9 cellular contexts compared by ENCODE assay signal in genomic region chr5:140725799-140726471, GRCh38. TPM values are rescaled to one million over a fixed set of nuclear protein-coding genes. Genes with fewer than 3 reads are reported as not detected.
DNase-seq lines count a peak whose midpoint lies in the region; ATAC-seq, FAIRE-seq and TF ChIP-seq lines count a peak whose summit lies in the region.
"Had no signal": no experiment of that assay in that cellular context is flagged by ENCODE, and none has a peak within 500 bp of the region (broad histone marks: within the 10 kb centered on the region; RNA-seq: fewer than 3 reads in every experiment).

No MANE protein-coding gene starts in this region.

- H3K4me3 ChIP-seq in HepG2 (replicated peaks in 1 of 3; ENCODE audit: insufficient read depth in 1 of 3, low read depth in 2 of 3, low read length in 3 of 3): peak overlapping the region; percentile 64 to 74 (median 68)

- peak overlapping the region; percentile 80 for H2AFZ ChIP-seq in HepG2 (ENCODE audit: low read length)

- H3K4me1 ChIP-seq in HepG2 (ENCODE audit: insufficient read depth, low read length): peaks cover 22% of the 10 kb centered on the region

- in situ Hi-C loops in HepG2 (cut with HindIII; ENCODE audit: extremely low pct_ligation_motif_present, low pct_unique_long_range_greater_than_20kb): loop anchor here (10.0 kb wide), 1 partner anchor 161 kb away; the partner anchor contains the start of genes APBB3 and SLC35A4

- no peaks in the 10 kb centered on the region for H3K79me2 ChIP-seq in HepG2 (ENCODE audit: insufficient read depth, low read length)

- no peak for TF ChIP-seq CTCF in HepG2 (CRISPR knock-in tag; IDR thresholded peaks at IDR 0.05)

- no peaks in the 10 kb centered on the region for H4K20me1 ChIP-seq in HepG2 (ENCODE audit: insufficient read depth, low read length)

- 1% methylated on average over 19 of the region's 23 CpGs for WGBS in HepG2 (ENCODE audit: low lambda C conversion rate)

- CTCF ChIA-PET in HepG2 (lab: Yijun Ruan, JAX; ENCODE audit: low intra/inter-chr PET ratio, low total read pairs): no interaction called here

- peak overlapping the region; percentile 78 for H3K4me2 ChIP-seq in HepG2 (ENCODE audit: low read depth, low read length)

- peak overlapping the region; percentile 33 for H3K27ac ChIP-seq in HepG2 (ENCODE audit: extremely low read length, insufficient read depth, low read length)

- BruUV-seq in HepG2 (replicated peaks; lab: Mats Ljungman, UMichigan): no TSS peak

- DNase-seq in GM03348 (ENCODE audit: low spot score) (peak; percentile 69), GOT3 (lab: John Stamatoyannopoulos, UW) (peak; percentile 86), LoVo (ENCODE audit: low spot score) (peak; percentile 86), cerebellar cortex (ENCODE audit: low spot score) (peak; percentile 65), HepG2 (ENCODE audit: low spot score) (peak; percentile 92), NCI-H187 treated with DMSO at 0.1 percent for 48 hours (lab: John Stamatoyannopoulos, UW) (no peak)
- DNase-seq in activated CD4-positive, alpha-beta T cell treated with anti-CD3 and anti-CD28 coated beads for 1 hour: peak; percentile 40
- DNase-seq in stimulated activated CD8-positive, alpha-beta memory T cell treated with anti-CD3 and anti-CD28 coated beads, Interleukin-15, amount 100 ng/mL, for 24 hours (ENCODE audit: low read depth): peak; percentile 64

- POLR2A ChIA-PET in HepG2 (lab: Yijun Ruan, JAX): interaction anchor here (0.7 to 1.7 kb wide), 16 partner anchors 15 to 1088 kb away, joined by 3 to 8 read pairs (median 4); partner anchors contain the start of genes APBB3, EIF4EBP3, HARS1 and HARS2

- no peaks in the 10 kb centered on the region for H3K9me3 ChIP-seq in HepG2 (ENCODE audit: low read length)

- H3K27me3 ChIP-seq in HepG2 (ENCODE audit: control insufficient read depth in 1 of 2, insufficient read depth in 2 of 2, low read length in 2 of 2): no peaks in the 10 kb centered on the region

- intact Hi-C loops in HepG2 (cut with micrococcal nuclease; ENCODE audit: unreplicated experiment): loop anchor here (5.0 kb wide), 1 partner anchor 179 kb away; the partner anchor contains the start of gene EIF4EBP3

- no peaks in the 10 kb centered on the region for H3K36me3 ChIP-seq in HepG2 (replicated peaks in 1 of 2; ENCODE audit: control insufficient read depth in 1 of 2, insufficient read depth in 2 of 2, low read length in 2 of 2)

- peak overlapping the region; percentile 65 for H3K9ac ChIP-seq in HepG2 (ENCODE audit: insufficient read depth, low read depth, low read length)

- TF ChIP-seq EP300 in HepG2 (IDR thresholded peaks at IDR 0.05; ENCODE audit: low read depth in 2 of 2, low read length in 2 of 2) (peak in 1 of 2 experiments; percentile 23; a peak in 1 of 4 replicates), HepG2 (CRISPR knock-in tag; IDR thresholded peaks at IDR 0.05; ENCODE audit: borderline replicate concordance) (no peak)

- peak; percentile 8; the same call in 1 of the 2 replicates for TF ChIP-seq RAD21 in HepG2 (CRISPR knock-in tag; IDR thresholded peaks at IDR 0.05)

- FAIRE-seq in HepG2 (lab: Jason Lieb, UNC): peak; percentile 89
- FAIRE-seq: colon had no signal

- ATAC-seq in HepG2: peak; percentile 97

- TF ChIP-seq POLR2A in HepG2 (IDR thresholded peaks at IDR 0.05; ENCODE audit: insufficient read depth in 1 of 2, low read depth in 2 of 2, low read length in 2 of 2): no peak

RNA-seq across cellular contexts. Expression of gene ZMAT2, which starts 25.7 kb away (rescaled TPM):
- 92.8 and 141 TPM in 2 replicates for total RNA-seq in HepG2 (2016; rRNA removed; fragmentation: Illumina TruSeq; extraction: Trizol)
- total RNA-seq in HepG2 (2016; cell fraction: cytosol; rRNA removed; fragmentation: Illumina TruSeq; extraction: Trizol; ENCODE audit: low read depth): 10.7 and 14.9 TPM in 2 replicates
- 96.7 and 141 TPM in 2 replicates for total RNA-seq in HepG2 (2016; cell fraction: insoluble cytoplasmic fraction; rRNA removed; fragmentation: Illumina TruSeq; extraction: Trizol)
- 28.5 and 32.2 TPM in 2 replicates for total RNA-seq in HepG2 (2016; cell fraction: membrane; rRNA removed; fragmentation: Illumina TruSeq; extraction: Trizol)
- total RNA-seq in HepG2 (2016; cell fraction: nucleus; rRNA removed; fragmentation: Illumina TruSeq; extraction: Trizol): 35.3 and 39.3 TPM in 2 replicates
- 25.2 and 35.4 TPM in 2 replicates for polyA plus RNA-seq in HepG2 (2011; rRNA removed)
- 17.2 and 23.5 TPM in 2 replicates for polyA plus RNA-seq in HepG2 (2011; cell fraction: cytosol; rRNA removed)
- polyA plus RNA-seq in HepG2 (2011; cell fraction: nucleus; rRNA removed): 10.4 and 17.0 TPM in 2 replicates
- polyA plus RNA-seq in HepG2 (2012): 49.4 and 69.0 TPM in 2 replicates
- 13.7 and 14.3 TPM in 2 replicates for polyA plus RNA-seq in HepG2 (2016; cell fraction: cytosol; fragmentation: Illumina TruSeq; extraction: Trizol; ENCODE audit: low read depth)
- 181 and 206 TPM in 2 replicates for polyA plus RNA-seq in HepG2 (2016; cell fraction: insoluble cytoplasmic fraction; fragmentation: Illumina TruSeq; extraction: Trizol; ENCODE audit: low read depth)
- polyA plus RNA-seq in HepG2 (2016; cell fraction: membrane; fragmentation: Illumina TruSeq; extraction: Trizol; ENCODE audit: low read depth): 25.7 and 27.5 TPM in 2 replicates
- 72.2 and 82.2 TPM in 2 replicates for polyA plus RNA-seq in HepG2 (2016; cell fraction: nucleus; fragmentation: Illumina TruSeq; extraction: Trizol; ENCODE audit: insufficient read depth, low read depth)
- polyA minus RNA-seq in HepG2 (2011; rRNA and poly(A)+ RNA removed; ENCODE audit: low replicate concordance): 16.0 and 31.9 TPM in 2 replicates
- polyA minus RNA-seq in HepG2 (2011; cell fraction: cytosol; rRNA and poly(A)+ RNA removed): 7.4 and 9.7 TPM in 2 replicates
- polyA minus RNA-seq in HepG2 (2011; cell fraction: nucleus; rRNA and poly(A)+ RNA removed): 22.8 and 25.5 TPM in 2 replicates

RNA-seq across cellular contexts. Expression of gene HARS2, which starts 34.7 kb away (rescaled TPM):
- total RNA-seq in HepG2 (2016; rRNA removed; fragmentation: Illumina TruSeq; extraction: Trizol): 25.8 and 28.3 TPM in 2 replicates
- total RNA-seq in HepG2 (2016; cell fraction: cytosol; rRNA removed; fragmentation: Illumina TruSeq; extraction: Trizol; ENCODE audit: low read depth): 5.1 and 6.4 TPM in 2 replicates
- 26.9 and 28.1 TPM in 2 replicates for total RNA-seq in HepG2 (2016; cell fraction: insoluble cytoplasmic fraction; rRNA removed; fragmentation: Illumina TruSeq; extraction: Trizol)
- 9.4 and 11.0 TPM in 2 replicates for total RNA-seq in HepG2 (2016; cell fraction: membrane; rRNA removed; fragmentation: Illumina TruSeq; extraction: Trizol)
- 24.3 and 26.6 TPM in 2 replicates for total RNA-seq in HepG2 (2016; cell fraction: nucleus; rRNA removed; fragmentation: Illumina TruSeq; extraction: Trizol)
- 17.6 and 17.9 TPM in 2 replicates for polyA plus RNA-seq in HepG2 (2011; rRNA removed)
- polyA plus RNA-seq in HepG2 (2011; cell fraction: cytosol; rRNA removed): 11.2 and 13.9 TPM in 2 replicates
- 29.0 and 33.3 TPM in 2 replicates for polyA plus RNA-seq in HepG2 (2011; cell fraction: nucleus; rRNA removed)
- 14.2 and 15.4 TPM in 2 replicates for polyA plus RNA-seq in HepG2 (2012)
- 1.7 and 2.6 TPM in 2 replicates for polyA plus RNA-seq in HepG2 (2016; cell fraction: cytosol; fragmentation: Illumina TruSeq; extraction: Trizol; ENCODE audit: low read depth)
- polyA plus RNA-seq in HepG2 (2016; cell fraction: insoluble cytoplasmic fraction; fragmentation: Illumina TruSeq; extraction: Trizol; ENCODE audit: low read depth): 21.7 and 22.7 TPM in 2 replicates
- polyA plus RNA-seq in HepG2 (2016; cell fraction: membrane; fragmentation: Illumina TruSeq; extraction: Trizol; ENCODE audit: low read depth): 4.5 and 5.1 TPM in 2 replicates
- 34.6 and 36.3 TPM in 2 replicates for polyA plus RNA-seq in HepG2 (2016; cell fraction: nucleus; fragmentation: Illumina TruSeq; extraction: Trizol; ENCODE audit: insufficient read depth, low read depth)
- 18.1 and 21.0 TPM in 2 replicates for polyA minus RNA-seq in HepG2 (2011; rRNA and poly(A)+ RNA removed; ENCODE audit: low replicate concordance)
- polyA minus RNA-seq in HepG2 (2011; cell fraction: cytosol; rRNA and poly(A)+ RNA removed): 8.6 and 10.0 TPM in 2 replicates
- 44.9 and 58.2 TPM in 2 replicates for polyA minus RNA-seq in HepG2 (2011; cell fraction: nucleus; rRNA and poly(A)+ RNA removed)

RNA-seq across cellular contexts. Expression of gene HARS1, which starts 34.8 kb away (rescaled TPM):
- 66.2 and 78.8 TPM in 2 replicates for total RNA-seq in HepG2 (2016; rRNA removed; fragmentation: Illumina TruSeq; extraction: Trizol)
- 13.1 and 14.5 TPM in 2 replicates for total RNA-seq in HepG2 (2016; cell fraction: cytosol; rRNA removed; fragmentation: Illumina TruSeq; extraction: Trizol; ENCODE audit: low read depth)
- 70.2 and 81.1 TPM in 2 replicates for total RNA-seq in HepG2 (2016; cell fraction: insoluble cytoplasmic fraction; rRNA removed; fragmentation: Illumina TruSeq; extraction: Trizol)
- 20.9 and 21.9 TPM in 2 replicates for total RNA-seq in HepG2 (2016; cell fraction: membrane; rRNA removed; fragmentation: Illumina TruSeq; extraction: Trizol)
- total RNA-seq in HepG2 (2016; cell fraction: nucleus; rRNA removed; fragmentation: Illumina TruSeq; extraction: Trizol): 45.1 and 48.6 TPM in 2 replicates
- 36.9 and 37.2 TPM in 2 replicates for polyA plus RNA-seq in HepG2 (2011; rRNA removed)
- 33.8 and 44.9 TPM in 2 replicates for polyA plus RNA-seq in HepG2 (2011; cell fraction: cytosol; rRNA removed)
- polyA plus RNA-seq in HepG2 (2011; cell fraction: nucleus; rRNA removed): 45.2 and 53.9 TPM in 2 replicates
- polyA plus RNA-seq in HepG2 (2012): 36.0 and 36.8 TPM in 2 replicates
- polyA plus RNA-seq in HepG2 (2016; cell fraction: cytosol; fragmentation: Illumina TruSeq; extraction: Trizol; ENCODE audit: low read depth): 7.2 and 8.5 TPM in 2 replicates
- 86.5 and 89.9 TPM in 2 replicates for polyA plus RNA-seq in HepG2 (2016; cell fraction: insoluble cytoplasmic fraction; fragmentation: Illumina TruSeq; extraction: Trizol; ENCODE audit: low read depth)
- polyA plus RNA-seq in HepG2 (2016; cell fraction: membrane; fragmentation: Illumina TruSeq; extraction: Trizol; ENCODE audit: low read depth): 13.6 and 14.8 TPM in 2 replicates
- polyA plus RNA-seq in HepG2 (2016; cell fraction: nucleus; fragmentation: Illumina TruSeq; extraction: Trizol; ENCODE audit: insufficient read depth, low read depth): 117 and 121 TPM in 2 replicates
- polyA minus RNA-seq in HepG2 (2011; rRNA and poly(A)+ RNA removed; ENCODE audit: low replicate concordance): 23.8 and 62.7 TPM in 2 replicates
- polyA minus RNA-seq in HepG2 (2011; cell fraction: cytosol; rRNA and poly(A)+ RNA removed): 19.5 and 25.5 TPM in 2 replicates
- 42.5 and 53.8 TPM in 2 replicates for polyA minus RNA-seq in HepG2 (2011; cell fraction: nucleus; rRNA and poly(A)+ RNA removed)

RNA-seq across cellular contexts. Expression of gene DND1, which starts 52.6 kb away (rescaled TPM):
- total RNA-seq in HepG2 (2016; rRNA removed; fragmentation: Illumina TruSeq; extraction: Trizol): 0.17 and 0.55 TPM in 2 replicates
- total RNA-seq in HepG2 (2016; cell fraction: cytosol; rRNA removed; fragmentation: Illumina TruSeq; extraction: Trizol; ENCODE audit: low read depth): not detected in 2 replicates
- 0.63 TPM in 1 of 2 replicates, not detected in the other for total RNA-seq in HepG2 (2016; cell fraction: insoluble cytoplasmic fraction; rRNA removed; fragmentation: Illumina TruSeq; extraction: Trizol)
- 0.15 and 0.21 TPM in 2 replicates for total RNA-seq in HepG2 (2016; cell fraction: membrane; rRNA removed; fragmentation: Illumina TruSeq; extraction: Trizol)
- 0.93 and 1.1 TPM in 2 replicates for total RNA-seq in HepG2 (2016; cell fraction: nucleus; rRNA removed; fragmentation: Illumina TruSeq; extraction: Trizol)
- polyA plus RNA-seq in HepG2 (2011; rRNA removed): 0.48 and 1.3 TPM in 2 replicates
- 0.28 and 0.52 TPM in 2 replicates for polyA plus RNA-seq in HepG2 (2011; cell fraction: cytosol; rRNA removed)
- polyA plus RNA-seq in HepG2 (2011; cell fraction: nucleus; rRNA removed): 8.9 and 9.8 TPM in 2 replicates
- polyA plus RNA-seq in HepG2 (2012): not detected in 2 replicates
- polyA plus RNA-seq in HepG2 (2016; cell fraction: cytosol; fragmentation: Illumina TruSeq; extraction: Trizol; ENCODE audit: low read depth): 0.07 TPM in 1 of 2 replicates, not detected in the other
- 0.15 TPM in 1 of 2 replicates, not detected in the other for polyA plus RNA-seq in HepG2 (2016; cell fraction: insoluble cytoplasmic fraction; fragmentation: Illumina TruSeq; extraction: Trizol; ENCODE audit: low read depth)
- polyA plus RNA-seq in HepG2 (2016; cell fraction: membrane; fragmentation: Illumina TruSeq; extraction: Trizol; ENCODE audit: low read depth): 0.23 TPM in 2 replicates
- polyA plus RNA-seq in HepG2 (2016; cell fraction: nucleus; fragmentation: Illumina TruSeq; extraction: Trizol; ENCODE audit: insufficient read depth, low read depth): 2.8 and 3.7 TPM in 2 replicates
- 0.88 and 1.3 TPM in 2 replicates for polyA minus RNA-seq in HepG2 (2011; rRNA and poly(A)+ RNA removed; ENCODE audit: low replicate concordance)
- polyA minus RNA-seq in HepG2 (2011; cell fraction: cytosol; rRNA and poly(A)+ RNA removed): not detected in 2 replicates
- 1.2 and 1.4 TPM in 2 replicates for polyA minus RNA-seq in HepG2 (2011; cell fraction: nucleus; rRNA and poly(A)+ RNA removed)
